ENCODE assay signal across 25 cellular contexts in genomic region chr2:180934911-180935310, GRCh38.
"Had no signal": no experiment of that assay in that cellular context is flagged by ENCODE, and none has a peak within 500 bp of the region (broad histone marks: within the 10 kb centered on the region; RNA-seq: fewer than 3 reads in every experiment).

No MANE protein-coding gene starts in this region.

- H3K36me3 Mint-ChIP-seq: immature natural killer cell; stimulated activated effector memory CD8-positive, alpha-beta T cell treated with anti-CD3 and anti-CD28 coated beads, Interleukin-12 subunit alpha, Interleukin-12 subunit beta, amount 100 ng/mL, for 72 hours; type B pancreatic cell had no signal

- H3K9me3 ChIP-seq: left lung, lower lobe of right lung, ovary, right atrium auricular region, right lobe of liver, suprapubic skin, thoracic aorta, tibial artery, uterus had no signal

- H3K4me1 ChIP-seq: left lung, lower lobe of right lung, right atrium auricular region, right lobe of liver, suprapubic skin, uterus had no signal

- H3K4me3 Mint-ChIP-seq: immature natural killer cell; naive thymus-derived CD8-positive, alpha-beta T cell; nephron; neural crest cell; stimulated activated effector memory CD8-positive, alpha-beta T cell treated with anti-CD3 and anti-CD28 coated beads, Interleukin-12 subunit alpha, Interleukin-12 subunit beta, amount 100 ng/mL, for 72 hours; stimulated activated naive CD8-positive, alpha-beta T cell treated with anti-CD3 and anti-CD28 coated beads, Interleukin-15, Interleukin-2, amounts not matched to agents 100 ng/mL and 50 ng/mL, for 24 hours; type B pancreatic cell had no signal

- H3K4me1 Mint-ChIP-seq: neural crest cell had no signal

- H3K4me3 ChIP-seq: left lung, lower lobe of right lung, ovary, right atrium auricular region, right lobe of liver, skin epidermis, suprapubic skin, thoracic aorta, tibial artery, uterus had no signal

- H3K27ac ChIP-seq: left lung, lower lobe of right lung, ovary, right atrium auricular region, right lobe of liver, skin epidermis, suprapubic skin, thoracic aorta, tibial artery, uterus had no signal

- H3K27ac Mint-ChIP-seq: immature natural killer cell; naive thymus-derived CD8-positive, alpha-beta T cell; nephron; progenitor cell of endocrine pancreas; stimulated activated effector memory CD8-positive, alpha-beta T cell treated with anti-CD3 and anti-CD28 coated beads, Interleukin-12 subunit alpha, Interleukin-12 subunit beta, amount 100 ng/mL, for 72 hours; stimulated activated naive CD8-positive, alpha-beta T cell treated with anti-CD3 and anti-CD28 coated beads, Interleukin-15, Interleukin-2, amounts not matched to agents 100 ng/mL and 50 ng/mL, for 24 hours; type B pancreatic cell had no signal

- H3K9me3 Mint-ChIP-seq: immature natural killer cell, neural crest cell had no signal

- H3K36me3 ChIP-seq: left lung, lower lobe of right lung, ovary, right atrium auricular region, right lobe of liver, suprapubic skin, thoracic aorta, tibial artery, uterus had no signal

- ATAC-seq: left colon; left lung; lower lobe of right lung; naive thymus-derived CD8-positive, alpha-beta T cell; right lobe of liver; stimulated activated effector memory CD8-positive, alpha-beta T cell treated with anti-CD3 and anti-CD28 coated beads, Interleukin-12 subunit alpha, Interleukin-12 subunit beta, amount 100 ng/mL, for 72 hours had no signal

- H3K27me3 Mint-ChIP-seq: progenitor cell of endocrine pancreas had no signal

- H3K27me3 ChIP-seq: left lung, ovary, right atrium auricular region, right lobe of liver, suprapubic skin, tibial artery, uterus had no signal

- DNase-seq: hypothalamus; immature natural killer cell; kidney; left colon; left lung; lower lobe of right lung; mammary epithelial cell; mesenchymal stem cell; naive thymus-derived CD8-positive, alpha-beta T cell; ovary; right lobe of liver; stimulated activated CD4-positive, alpha-beta T cell treated with anti-CD3 and anti-CD28 coated beads, Interleukin-4, amount 100 ng/mL, for 24 hours; stimulated activated naive CD4-positive, alpha-beta T cell; tibial artery; uterus had no signal
